Comparison of ENCODE assay signal across 1 cellular context in the genomic region with DNA sequence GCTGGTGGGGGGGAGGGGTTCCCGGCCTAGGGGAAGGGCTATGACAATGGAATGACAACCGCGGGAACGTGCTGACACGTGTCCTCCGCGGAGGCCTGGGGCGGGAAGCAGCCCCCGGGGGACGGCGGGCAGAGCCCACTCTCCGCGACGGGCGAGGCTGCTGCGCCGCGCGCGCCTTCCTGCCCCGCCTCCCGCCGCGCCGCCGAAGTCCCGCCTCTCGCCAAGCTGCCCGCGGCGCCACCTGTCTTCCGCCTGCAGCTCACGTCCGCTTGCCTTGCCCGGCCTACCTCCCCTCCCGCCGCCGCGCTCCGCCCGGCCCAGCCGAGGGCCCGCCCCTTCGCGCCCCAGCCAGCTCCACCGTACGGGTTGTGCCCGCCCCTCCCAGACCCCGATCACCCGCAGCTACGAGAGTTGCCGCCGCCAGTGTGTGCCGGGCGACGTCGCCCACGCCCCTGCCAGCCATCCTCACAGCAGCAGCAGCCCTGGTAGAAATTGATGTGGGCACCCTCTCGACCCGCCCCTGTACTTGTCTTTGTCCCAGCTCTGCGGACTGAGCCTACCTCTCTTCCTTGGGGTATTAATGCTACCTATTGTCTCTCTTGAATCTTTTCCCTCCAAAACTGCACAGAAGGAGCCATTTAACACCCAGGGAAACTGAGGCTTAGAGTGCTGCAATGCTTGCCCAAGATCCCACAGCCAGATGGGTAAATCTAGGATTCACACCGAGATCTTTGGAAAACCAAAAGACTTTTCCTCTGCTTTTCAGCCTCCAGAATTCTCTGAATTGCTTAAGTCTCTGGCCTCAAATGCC.
TF ChIP-seq lines count a peak whose summit lies in the region.

Gene PARP16 (minus strand): TSS at position 180 of the 811 bp plus-strand sequence. CDS start 457 bp downstream, outside the sequence.

TF ChIP-seq in HepG2, 621 proteins besides CTCF, POLR2A, EP300 and RAD21 (continued from another document and continues in another):
- TF ChIP-seq, protein P1, sequence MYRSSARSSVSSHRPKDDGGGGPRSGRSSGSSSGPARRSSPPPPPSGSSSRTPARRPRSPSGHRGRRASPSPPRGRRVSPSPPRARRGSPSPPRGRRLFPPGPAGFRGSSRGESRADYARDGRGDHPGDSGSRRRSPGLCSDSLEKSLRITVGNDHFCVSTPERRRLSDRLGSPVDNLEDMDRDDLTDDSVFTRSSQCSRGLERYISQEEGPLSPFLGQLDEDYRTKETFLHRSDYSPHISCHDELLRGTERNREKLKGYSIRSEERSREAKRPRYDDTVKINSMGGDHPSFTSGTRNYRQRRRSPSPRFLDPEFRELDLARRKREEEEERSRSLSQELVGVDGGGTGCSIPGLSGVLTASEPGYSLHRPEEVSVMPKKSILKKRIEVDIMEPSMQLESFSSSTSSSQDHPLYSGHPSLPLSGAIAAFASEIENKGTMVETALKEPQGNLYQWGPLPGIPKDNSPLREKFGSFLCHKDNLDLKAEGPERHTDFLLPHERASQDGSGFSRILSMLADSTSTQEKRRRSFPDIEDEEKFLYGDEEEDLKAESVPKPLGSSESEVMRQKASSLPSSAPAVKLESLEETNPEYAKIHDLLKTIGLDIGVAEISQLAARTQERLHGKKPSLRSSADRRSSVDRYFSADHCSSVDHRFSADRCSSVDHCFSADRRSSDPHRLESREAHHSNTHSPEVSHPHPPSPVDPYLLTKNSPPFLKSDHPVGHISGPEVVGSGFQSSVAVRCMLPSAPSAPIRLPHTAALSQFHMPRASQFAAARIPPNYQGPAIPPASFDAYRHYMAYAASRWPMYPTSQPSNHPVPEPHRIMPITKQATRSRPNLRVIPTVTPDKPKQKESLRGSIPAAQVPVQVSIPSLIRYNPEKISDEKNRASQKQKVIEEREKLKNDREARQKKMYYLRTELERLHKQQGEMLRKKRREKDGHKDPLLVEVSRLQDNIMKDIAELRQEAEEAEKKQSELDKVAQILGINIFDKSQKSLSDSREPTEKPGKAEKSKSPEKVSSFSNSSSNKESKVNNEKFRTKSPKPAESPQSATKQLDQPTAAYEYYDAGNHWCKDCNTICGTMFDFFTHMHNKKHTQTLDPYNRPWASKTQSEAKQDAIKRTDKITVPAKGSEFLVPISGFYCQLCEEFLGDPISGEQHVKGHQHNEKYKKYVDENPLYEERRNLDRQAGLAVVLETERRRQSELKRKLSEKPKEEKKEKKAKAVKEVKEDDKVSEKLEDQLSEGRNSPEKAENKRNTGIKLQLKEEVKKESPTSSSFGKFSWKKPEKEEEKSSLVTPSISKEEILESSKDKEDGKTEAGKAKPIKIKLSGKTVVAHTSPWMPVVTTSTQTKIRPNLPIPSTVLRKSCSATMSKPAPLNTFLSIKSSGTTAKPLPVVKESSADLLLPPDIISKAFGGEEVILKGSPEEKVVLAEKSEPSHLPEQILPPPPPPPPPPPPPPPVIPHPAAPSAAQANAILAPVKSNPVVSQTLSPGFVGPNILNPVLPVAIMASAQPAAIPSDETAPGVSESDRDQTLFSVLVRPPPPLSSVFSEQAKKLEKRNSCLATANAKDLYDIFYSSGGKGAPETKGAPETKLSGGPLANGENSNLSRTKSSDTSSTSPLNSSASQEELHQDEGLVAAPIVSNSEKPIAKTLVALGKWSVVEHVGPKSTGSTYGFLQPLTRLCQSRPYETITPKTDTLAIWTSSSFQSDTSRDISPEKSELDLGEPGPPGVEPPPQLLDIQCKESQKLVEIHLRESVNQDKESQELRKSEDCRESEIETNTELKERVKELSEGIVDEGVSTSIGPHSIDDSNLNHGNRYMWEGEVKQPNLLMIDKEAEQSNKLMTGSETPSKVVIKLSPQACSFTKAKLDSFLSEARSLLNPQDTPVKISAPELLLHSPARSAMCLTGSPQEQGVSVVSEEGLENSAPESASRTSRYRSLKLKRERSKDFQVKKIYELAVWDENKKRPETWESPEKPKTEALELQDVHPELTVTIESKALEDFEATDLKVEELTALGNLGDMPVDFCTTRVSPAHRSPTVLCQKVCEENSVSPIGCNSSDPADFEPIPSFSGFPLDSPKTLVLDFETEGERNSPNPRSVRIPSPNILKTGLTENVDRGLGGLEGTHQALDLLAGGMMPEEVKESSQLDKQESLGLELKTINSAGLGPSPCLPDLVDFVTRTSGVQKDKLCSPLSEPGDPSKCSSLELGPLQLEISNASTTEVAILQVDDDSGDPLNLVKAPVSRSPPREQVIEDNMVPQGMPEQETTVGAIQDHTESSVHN (CRISPR knock-in tag; IDR thresholded peaks at IDR 0.05), result no peak
- 0 out of 2 replicates have a peak, but pooled peaks have one; percentile 17 for TF ChIP-seq ZNF816 (CRISPR knock-in tag; IDR thresholded peaks at IDR 0.05; ENCODE audit: borderline replicate concordance)
- no peak for TF ChIP-seq HNRNPUL1 (IDR thresholded peaks at IDR 0.05; ENCODE audit: low read depth, low read length)
- TF ChIP-seq, protein P2, sequence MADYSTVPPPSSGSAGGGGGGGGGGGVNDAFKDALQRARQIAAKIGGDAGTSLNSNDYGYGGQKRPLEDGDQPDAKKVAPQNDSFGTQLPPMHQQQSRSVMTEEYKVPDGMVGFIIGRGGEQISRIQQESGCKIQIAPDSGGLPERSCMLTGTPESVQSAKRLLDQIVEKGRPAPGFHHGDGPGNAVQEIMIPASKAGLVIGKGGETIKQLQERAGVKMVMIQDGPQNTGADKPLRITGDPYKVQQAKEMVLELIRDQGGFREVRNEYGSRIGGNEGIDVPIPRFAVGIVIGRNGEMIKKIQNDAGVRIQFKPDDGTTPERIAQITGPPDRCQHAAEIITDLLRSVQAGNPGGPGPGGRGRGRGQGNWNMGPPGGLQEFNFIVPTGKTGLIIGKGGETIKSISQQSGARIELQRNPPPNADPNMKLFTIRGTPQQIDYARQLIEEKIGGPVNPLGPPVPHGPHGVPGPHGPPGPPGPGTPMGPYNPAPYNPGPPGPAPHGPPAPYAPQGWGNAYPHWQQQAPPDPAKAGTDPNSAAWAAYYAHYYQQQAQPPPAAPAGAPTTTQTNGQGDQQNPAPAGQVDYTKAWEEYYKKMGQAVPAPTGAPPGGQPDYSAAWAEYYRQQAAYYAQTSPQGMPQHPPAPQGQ (CRISPR knock-in tag; IDR thresholded peaks at IDR 0.05; ENCODE audit: borderline replicate concordance), result no peak
- TF ChIP-seq ZSCAN21 (CRISPR knock-in tag; IDR thresholded peaks at IDR 0.05; ENCODE audit: borderline replicate concordance), result peak; percentile 30; the same call in 1 of the 2 replicates
- no peak for TF ChIP-seq ZNF264 (CRISPR knock-in tag; IDR thresholded peaks at IDR 0.05)
- no peak for TF ChIP-seq KDM6A (CRISPR knock-in tag; IDR thresholded peaks at IDR 0.05; ENCODE audit: low read depth)
- no peak for TF ChIP-seq SNAPC4 (CRISPR knock-in tag; IDR thresholded peaks at IDR 0.05)
- TF ChIP-seq, protein P3, sequence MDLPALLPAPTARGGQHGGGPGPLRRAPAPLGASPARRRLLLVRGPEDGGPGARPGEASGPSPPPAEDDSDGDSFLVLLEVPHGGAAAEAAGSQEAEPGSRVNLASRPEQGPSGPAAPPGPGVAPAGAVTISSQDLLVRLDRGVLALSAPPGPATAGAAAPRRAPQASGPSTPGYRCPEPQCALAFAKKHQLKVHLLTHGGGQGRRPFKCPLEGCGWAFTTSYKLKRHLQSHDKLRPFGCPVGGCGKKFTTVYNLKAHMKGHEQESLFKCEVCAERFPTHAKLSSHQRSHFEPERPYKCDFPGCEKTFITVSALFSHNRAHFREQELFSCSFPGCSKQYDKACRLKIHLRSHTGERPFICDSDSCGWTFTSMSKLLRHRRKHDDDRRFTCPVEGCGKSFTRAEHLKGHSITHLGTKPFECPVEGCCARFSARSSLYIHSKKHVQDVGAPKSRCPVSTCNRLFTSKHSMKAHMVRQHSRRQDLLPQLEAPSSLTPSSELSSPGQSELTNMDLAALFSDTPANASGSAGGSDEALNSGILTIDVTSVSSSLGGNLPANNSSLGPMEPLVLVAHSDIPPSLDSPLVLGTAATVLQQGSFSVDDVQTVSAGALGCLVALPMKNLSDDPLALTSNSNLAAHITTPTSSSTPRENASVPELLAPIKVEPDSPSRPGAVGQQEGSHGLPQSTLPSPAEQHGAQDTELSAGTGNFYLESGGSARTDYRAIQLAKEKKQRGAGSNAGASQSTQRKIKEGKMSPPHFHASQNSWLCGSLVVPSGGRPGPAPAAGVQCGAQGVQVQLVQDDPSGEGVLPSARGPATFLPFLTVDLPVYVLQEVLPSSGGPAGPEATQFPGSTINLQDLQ (CRISPR knock-in tag; IDR thresholded peaks at IDR 0.05), result peak; percentile 79
- no peak; the same call in 1 of the 2 replicates for TF ChIP-seq ZNF362 (CRISPR knock-in tag; IDR thresholded peaks at IDR 0.05; ENCODE audit: borderline replicate concordance)
- 0 out of 2 replicates have a peak, but pooled peaks have one; percentile 79 for TF ChIP-seq ZNF558 (CRISPR knock-in tag; IDR thresholded peaks at IDR 0.05; ENCODE audit: borderline replicate concordance)
- TF ChIP-seq ARNTL (CRISPR knock-in tag; IDR thresholded peaks at IDR 0.05), result peak; percentile 28; the same call in 1 of the 2 replicates
- no peak for TF ChIP-seq MZF1 (CRISPR knock-in tag; IDR thresholded peaks at IDR 0.05; ENCODE audit: borderline replicate concordance)
- no peak for TF ChIP-seq JDP2 (CRISPR knock-in tag; IDR thresholded peaks at IDR 0.05; ENCODE audit: borderline replicate concordance)
- peak; percentile 85 for TF ChIP-seq ZIK1 (CRISPR knock-in tag; IDR thresholded peaks at IDR 0.05; ENCODE audit: borderline replicate concordance, low read depth)
- TF ChIP-seq ZNF619 (CRISPR knock-in tag; IDR thresholded peaks at IDR 0.05), result 0 out of 2 replicates have a peak, but pooled peaks have one; percentile 55
- 0 out of 2 replicates have a peak, but pooled peaks have one; percentile 55 for TF ChIP-seq FLYWCH1 (CRISPR knock-in tag; IDR thresholded peaks at IDR 0.05)
- peak; percentile 89 for TF ChIP-seq TFDP1 (CRISPR knock-in tag; IDR thresholded peaks at IDR 0.05; ENCODE audit: borderline replicate concordance)
- TF ChIP-seq ZNF317 (CRISPR knock-in tag; IDR thresholded peaks at IDR 0.05), result no peak
- TF ChIP-seq ZFY (CRISPR knock-in tag; IDR thresholded peaks at IDR 0.05), result peak; percentile 95
- TF ChIP-seq TOE1 (CRISPR knock-in tag; IDR thresholded peaks at IDR 0.05), result no peak
